In the genomic region with DNA sequence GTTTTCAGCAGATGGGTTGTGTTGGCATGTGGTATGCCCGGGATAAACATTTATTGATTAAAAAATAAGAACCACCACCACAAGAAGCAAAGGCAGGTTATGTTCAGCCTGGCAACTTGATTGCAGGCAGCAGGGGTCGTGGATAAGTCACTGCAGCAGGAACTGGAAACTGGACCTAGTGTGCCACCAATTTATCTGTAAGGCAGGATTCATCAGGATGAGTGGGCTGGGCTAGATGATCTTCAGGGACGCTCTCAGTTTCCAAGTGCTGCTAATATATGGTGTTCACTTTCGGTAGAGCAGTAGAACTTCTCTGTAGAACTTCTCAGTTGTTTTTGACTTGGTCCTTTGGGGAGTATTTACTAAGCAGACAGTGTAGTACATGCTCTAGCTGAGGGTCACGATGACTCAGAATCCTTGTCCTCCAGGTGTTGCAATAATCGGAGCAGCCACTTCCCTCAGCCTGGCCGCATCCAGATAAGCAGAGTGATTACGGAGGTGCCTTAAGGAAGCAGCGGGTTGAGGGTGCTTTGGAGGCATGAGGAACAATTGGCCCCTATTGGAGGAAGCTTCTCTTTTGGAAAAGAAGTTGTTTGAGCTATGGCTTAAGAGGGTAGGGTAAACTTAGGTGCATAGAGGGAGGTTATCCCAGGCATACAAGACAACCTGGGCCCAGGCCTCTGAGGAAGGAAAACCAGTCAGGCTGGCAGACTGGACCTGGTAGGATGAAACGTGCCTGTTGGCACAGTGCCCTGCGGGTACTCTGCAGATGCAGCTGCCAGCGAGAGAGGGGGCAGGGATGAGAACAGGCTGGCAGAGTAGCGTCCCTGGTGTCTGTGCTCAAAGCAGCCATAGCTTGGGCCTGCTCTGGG, we compare ENCODE assay signal across 1 cellular context.
TF ChIP-seq lines count a peak whose summit lies in the region.

No MANE protein-coding gene starts in this region.

TF ChIP-seq in HEK293, 187 proteins besides CTCF, POLR2A, EP300 and RAD21 (continued from another document):
- TF ChIP-seq, protein P1, sequence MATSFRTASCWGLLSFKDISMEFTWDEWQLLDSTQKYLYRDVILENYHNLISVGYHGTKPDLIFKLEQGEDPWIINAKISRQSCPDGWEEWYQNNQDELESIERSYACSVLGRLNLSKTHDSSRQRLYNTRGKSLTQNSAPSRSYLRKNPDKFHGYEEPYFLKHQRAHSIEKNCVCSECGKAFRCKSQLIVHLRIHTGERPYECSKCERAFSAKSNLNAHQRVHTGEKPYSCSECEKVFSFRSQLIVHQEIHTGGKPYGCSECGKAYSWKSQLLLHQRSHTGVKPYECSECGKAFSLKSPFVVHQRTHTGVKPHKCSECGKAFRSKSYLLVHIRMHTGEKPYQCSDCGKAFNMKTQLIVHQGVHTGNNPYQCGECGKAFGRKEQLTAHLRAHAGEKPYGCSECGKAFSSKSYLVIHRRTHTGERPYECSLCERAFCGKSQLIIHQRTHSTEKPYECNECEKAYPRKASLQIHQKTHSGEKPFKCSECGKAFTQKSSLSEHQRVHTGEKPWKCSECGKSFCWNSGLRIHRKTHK (tag by site-specific recombination; IDR thresholded peaks at IDR 0.05): no peak
